In genomic region chr11:73141309-73142127, GRCh38 we compare ENCODE assay signal across 2 cellular contexts.
TF ChIP-seq lines count a peak whose summit lies in the region.

No MANE protein-coding gene starts in this region.

TF ChIP-seq in Ishikawa, 13 proteins besides CTCF, POLR2A, EP300 and RAD21 (continued from another document):
- no peak for TF ChIP-seq REST (IDR thresholded peaks at IDR 0.05; ENCODE audit: low read depth)
- peak; percentile 56 for TF ChIP-seq MAX (IDR thresholded peaks at IDR 0.05)
- 0 out of 2 replicates have a peak, but pooled peaks have one; percentile 44 for TF ChIP-seq TCF12 (IDR thresholded peaks at IDR 0.05; ENCODE audit: low read depth)
TF ChIP-seq in Ishikawa: peak in this region for 4.

TF ChIP-seq in GM12878, 131 proteins besides CTCF, POLR2A, EP300 and RAD21 (continued from another document and continues in another):
- TF ChIP-seq SIX5 (IDR thresholded peaks at IDR 0.05; ENCODE audit: low read depth, low read length, severe bottlenecking), result no peak
- TF ChIP-seq PAX8 (IDR thresholded peaks at IDR 0.05), result no peak
- no peak for TF ChIP-seq RFX5 (IDR thresholded peaks at IDR 0.05; ENCODE audit: low read depth, low read length)
- TF ChIP-seq NKRF (conservative IDR thresholded peaks at IDR 0.05), result peak; percentile 57
- TF ChIP-seq MYB (IDR thresholded peaks at IDR 0.05; ENCODE audit: borderline replicate concordance, low read depth, low read length), result no peak
- TF ChIP-seq TCF3 (IDR thresholded peaks at IDR 0.05; ENCODE audit: borderline replicate concordance, insufficient read depth, low read depth, low read length), result 0 out of 2 replicates have a peak, but pooled peaks have one; percentile 5
- no peak for TF ChIP-seq MXI1 (IDR thresholded peaks at IDR 0.05; ENCODE audit: low read depth, low read length)
- TF ChIP-seq ATF3 (IDR thresholded peaks at IDR 0.05; ENCODE audit: borderline replicate concordance, extremely low read depth, low read depth, low read length), result no peak
- peak; percentile 10; the same call in 1 of the 2 replicates for TF ChIP-seq POLR2AphosphoS5 (IDR thresholded peaks at IDR 0.05; ENCODE audit: low read length)
- TF ChIP-seq, protein P1, sequence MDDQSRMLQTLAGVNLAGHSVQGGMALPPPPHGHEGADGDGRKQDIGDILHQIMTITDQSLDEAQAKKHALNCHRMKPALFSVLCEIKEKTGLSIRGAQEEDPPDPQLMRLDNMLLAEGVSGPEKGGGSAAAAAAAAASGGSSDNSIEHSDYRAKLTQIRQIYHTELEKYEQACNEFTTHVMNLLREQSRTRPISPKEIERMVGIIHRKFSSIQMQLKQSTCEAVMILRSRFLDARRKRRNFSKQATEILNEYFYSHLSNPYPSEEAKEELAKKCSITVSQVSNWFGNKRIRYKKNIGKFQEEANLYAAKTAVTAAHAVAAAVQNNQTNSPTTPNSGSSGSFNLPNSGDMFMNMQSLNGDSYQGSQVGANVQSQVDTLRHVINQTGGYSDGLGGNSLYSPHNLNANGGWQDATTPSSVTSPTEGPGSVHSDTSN (IDR thresholded peaks at IDR 0.05; ENCODE audit: insufficient replicate concordance, low read depth, low read length), result no peak
- 0 out of 2 replicates have a peak, but pooled peaks have one; percentile 15 for TF ChIP-seq SMAD5 (IDR thresholded peaks at IDR 0.05; ENCODE audit: low read depth)
- TF ChIP-seq MAX (IDR thresholded peaks at IDR 0.05; ENCODE audit: low read depth, low read length), result peak; percentile 73
- no peak for TF ChIP-seq BCLAF1 (IDR thresholded peaks at IDR 0.05)
- TF ChIP-seq BCL11A (IDR thresholded peaks at IDR 0.05; ENCODE audit: low read depth, low read length), result no peak
- TF ChIP-seq HDGF (IDR thresholded peaks at IDR 0.05), result peak; percentile 69; the same call in 1 of the 2 replicates
- TF ChIP-seq IRF5 (IDR thresholded peaks at IDR 0.05; ENCODE audit: borderline replicate concordance), result no peak
- TF ChIP-seq SMARCA5 (IDR thresholded peaks at IDR 0.05), result no peak
- no peak for TF ChIP-seq ATF7 (IDR thresholded peaks at IDR 0.05; ENCODE audit: low read depth)
- TF ChIP-seq ZNF207 (IDR thresholded peaks at IDR 0.05; ENCODE audit: borderline replicate concordance), result peak; percentile 66; the same call in 1 of the 2 replicates
- no peak for TF ChIP-seq ZNF274 (IDR thresholded peaks at IDR 0.05; ENCODE audit: insufficient read depth, insufficient read length)
- TF ChIP-seq ZNF24 (IDR thresholded peaks at IDR 0.05), result no peak
- TF ChIP-seq, protein P2, sequence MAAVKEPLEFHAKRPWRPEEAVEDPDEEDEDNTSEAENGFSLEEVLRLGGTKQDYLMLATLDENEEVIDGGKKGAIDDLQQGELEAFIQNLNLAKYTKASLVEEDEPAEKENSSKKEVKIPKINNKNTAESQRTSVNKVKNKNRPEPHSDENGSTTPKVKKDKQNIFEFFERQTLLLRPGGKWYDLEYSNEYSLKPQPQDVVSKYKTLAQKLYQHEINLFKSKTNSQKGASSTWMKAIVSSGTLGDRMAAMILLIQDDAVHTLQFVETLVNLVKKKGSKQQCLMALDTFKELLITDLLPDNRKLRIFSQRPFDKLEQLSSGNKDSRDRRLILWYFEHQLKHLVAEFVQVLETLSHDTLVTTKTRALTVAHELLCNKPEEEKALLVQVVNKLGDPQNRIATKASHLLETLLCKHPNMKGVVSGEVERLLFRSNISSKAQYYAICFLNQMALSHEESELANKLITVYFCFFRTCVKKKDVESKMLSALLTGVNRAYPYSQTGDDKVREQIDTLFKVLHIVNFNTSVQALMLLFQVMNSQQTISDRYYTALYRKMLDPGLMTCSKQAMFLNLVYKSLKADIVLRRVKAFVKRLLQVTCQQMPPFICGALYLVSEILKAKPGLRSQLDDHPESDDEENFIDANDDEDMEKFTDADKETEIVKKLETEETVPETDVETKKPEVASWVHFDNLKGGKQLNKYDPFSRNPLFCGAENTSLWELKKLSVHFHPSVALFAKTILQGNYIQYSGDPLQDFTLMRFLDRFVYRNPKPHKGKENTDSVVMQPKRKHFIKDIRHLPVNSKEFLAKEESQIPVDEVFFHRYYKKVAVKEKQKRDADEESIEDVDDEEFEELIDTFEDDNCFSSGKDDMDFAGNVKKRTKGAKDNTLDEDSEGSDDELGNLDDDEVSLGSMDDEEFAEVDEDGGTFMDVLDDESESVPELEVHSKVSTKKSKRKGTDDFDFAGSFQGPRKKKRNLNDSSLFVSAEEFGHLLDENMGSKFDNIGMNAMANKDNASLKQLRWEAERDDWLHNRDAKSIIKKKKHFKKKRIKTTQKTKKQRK (IDR thresholded peaks at IDR 0.05; ENCODE audit: low read depth, low read length), result no peak
- TF ChIP-seq KDM1A (IDR thresholded peaks at IDR 0.05; ENCODE audit: borderline replicate concordance), result no peak
- TF ChIP-seq, protein P3, sequence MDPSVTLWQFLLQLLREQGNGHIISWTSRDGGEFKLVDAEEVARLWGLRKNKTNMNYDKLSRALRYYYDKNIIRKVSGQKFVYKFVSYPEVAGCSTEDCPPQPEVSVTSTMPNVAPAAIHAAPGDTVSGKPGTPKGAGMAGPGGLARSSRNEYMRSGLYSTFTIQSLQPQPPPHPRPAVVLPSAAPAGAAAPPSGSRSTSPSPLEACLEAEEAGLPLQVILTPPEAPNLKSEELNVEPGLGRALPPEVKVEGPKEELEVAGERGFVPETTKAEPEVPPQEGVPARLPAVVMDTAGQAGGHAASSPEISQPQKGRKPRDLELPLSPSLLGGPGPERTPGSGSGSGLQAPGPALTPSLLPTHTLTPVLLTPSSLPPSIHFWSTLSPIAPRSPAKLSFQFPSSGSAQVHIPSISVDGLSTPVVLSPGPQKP (IDR thresholded peaks at IDR 0.05; ENCODE audit: low read depth, low read length), result no peak
- TF ChIP-seq YBX1 (IDR thresholded peaks at IDR 0.05), result no peak
- no peak for TF ChIP-seq RELA (IDR thresholded peaks at IDR 0.05; ENCODE audit: borderline replicate concordance, partially characterized antibody)
- TF ChIP-seq POU2F2 (IDR thresholded peaks at IDR 0.05; ENCODE audit: borderline replicate concordance, low read depth, low read length), result peak; percentile 32; the same call in 1 of the 3 replicates
- TF ChIP-seq, protein P4, sequence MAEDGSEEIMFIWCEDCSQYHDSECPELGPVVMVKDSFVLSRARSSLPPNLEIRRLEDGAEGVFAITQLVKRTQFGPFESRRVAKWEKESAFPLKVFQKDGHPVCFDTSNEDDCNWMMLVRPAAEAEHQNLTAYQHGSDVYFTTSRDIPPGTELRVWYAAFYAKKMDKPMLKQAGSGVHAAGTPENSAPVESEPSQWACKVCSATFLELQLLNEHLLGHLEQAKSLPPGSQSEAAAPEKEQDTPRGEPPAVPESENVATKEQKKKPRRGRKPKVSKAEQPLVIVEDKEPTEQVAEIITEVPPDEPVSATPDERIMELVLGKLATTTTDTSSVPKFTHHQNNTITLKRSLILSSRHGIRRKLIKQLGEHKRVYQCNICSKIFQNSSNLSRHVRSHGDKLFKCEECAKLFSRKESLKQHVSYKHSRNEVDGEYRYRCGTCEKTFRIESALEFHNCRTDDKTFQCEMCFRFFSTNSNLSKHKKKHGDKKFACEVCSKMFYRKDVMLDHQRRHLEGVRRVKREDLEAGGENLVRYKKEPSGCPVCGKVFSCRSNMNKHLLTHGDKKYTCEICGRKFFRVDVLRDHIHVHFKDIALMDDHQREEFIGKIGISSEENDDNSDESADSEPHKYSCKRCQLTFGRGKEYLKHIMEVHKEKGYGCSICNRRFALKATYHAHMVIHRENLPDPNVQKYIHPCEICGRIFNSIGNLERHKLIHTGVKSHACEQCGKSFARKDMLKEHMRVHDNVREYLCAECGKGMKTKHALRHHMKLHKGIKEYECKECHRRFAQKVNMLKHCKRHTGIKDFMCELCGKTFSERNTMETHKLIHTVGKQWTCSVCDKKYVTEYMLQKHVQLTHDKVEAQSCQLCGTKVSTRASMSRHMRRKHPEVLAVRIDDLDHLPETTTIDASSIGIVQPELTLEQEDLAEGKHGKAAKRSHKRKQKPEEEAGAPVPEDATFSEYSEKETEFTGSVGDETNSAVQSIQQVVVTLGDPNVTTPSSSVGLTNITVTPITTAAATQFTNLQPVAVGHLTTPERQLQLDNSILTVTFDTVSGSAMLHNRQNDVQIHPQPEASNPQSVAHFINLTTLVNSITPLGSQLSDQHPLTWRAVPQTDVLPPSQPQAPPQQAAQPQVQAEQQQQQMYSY (CRISPR knock-in tag; IDR thresholded peaks at IDR 0.05), result no peak
- TF ChIP-seq PML (IDR thresholded peaks at IDR 0.05; ENCODE audit: low read length), result no peak
- TF ChIP-seq MYC (IDR thresholded peaks at IDR 0.05; ENCODE audit: insufficient read depth, insufficient read length, insufficient replicate concordance, low read length, severe bottlenecking), result no peak
- TF ChIP-seq USF1 (IDR thresholded peaks at IDR 0.05; ENCODE audit: borderline replicate concordance, extremely low read length, insufficient read depth, low read depth, low read length), result no peak
- 0 out of 2 replicates have a peak, but pooled peaks have one; percentile 3 for TF ChIP-seq IRF4 (IDR thresholded peaks at IDR 0.05; ENCODE audit: low read depth, low read length)
- TF ChIP-seq CHD2 (IDR thresholded peaks at IDR 0.05; ENCODE audit: borderline replicate concordance, low read depth, low read length), result no peak
- TF ChIP-seq EED (IDR thresholded peaks at IDR 0.05; ENCODE audit: low read depth), result no peak; the same call in 1 of the 2 replicates
- TF ChIP-seq EGR1 (IDR thresholded peaks at IDR 0.05; ENCODE audit: borderline replicate concordance in 1 of 2, low read depth in 2 of 2, low read length in 2 of 2), result peak in 1 of 2 experiments; percentile 11; a peak in 1 of 3 replicates
- TF ChIP-seq, protein P5, sequence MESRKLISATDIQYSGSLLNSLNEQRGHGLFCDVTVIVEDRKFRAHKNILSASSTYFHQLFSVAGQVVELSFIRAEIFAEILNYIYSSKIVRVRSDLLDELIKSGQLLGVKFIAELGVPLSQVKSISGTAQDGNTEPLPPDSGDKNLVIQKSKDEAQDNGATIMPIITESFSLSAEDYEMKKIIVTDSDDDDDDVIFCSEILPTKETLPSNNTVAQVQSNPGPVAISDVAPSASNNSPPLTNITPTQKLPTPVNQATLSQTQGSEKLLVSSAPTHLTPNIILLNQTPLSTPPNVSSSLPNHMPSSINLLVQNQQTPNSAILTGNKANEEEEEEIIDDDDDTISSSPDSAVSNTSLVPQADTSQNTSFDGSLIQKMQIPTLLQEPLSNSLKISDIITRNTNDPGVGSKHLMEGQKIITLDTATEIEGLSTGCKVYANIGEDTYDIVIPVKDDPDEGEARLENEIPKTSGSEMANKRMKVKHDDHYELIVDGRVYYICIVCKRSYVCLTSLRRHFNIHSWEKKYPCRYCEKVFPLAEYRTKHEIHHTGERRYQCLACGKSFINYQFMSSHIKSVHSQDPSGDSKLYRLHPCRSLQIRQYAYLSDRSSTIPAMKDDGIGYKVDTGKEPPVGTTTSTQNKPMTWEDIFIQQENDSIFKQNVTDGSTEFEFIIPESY (IDR thresholded peaks at IDR 0.05), result no peak
- TF ChIP-seq CHD4 (IDR thresholded peaks at IDR 0.05), result no peak
- TF ChIP-seq NR2C1 (IDR thresholded peaks at IDR 0.05), result no peak
- TF ChIP-seq SUZ12 (IDR thresholded peaks at IDR 0.05; ENCODE audit: unreplicated experiment), result no peak
